9 cellular contexts compared by ENCODE assay signal in genomic region chr6:138654715-138655634, GRCh38.
DNase-seq lines count a peak whose midpoint lies in the region; ATAC-seq, FAIRE-seq and TF ChIP-seq lines count a peak whose summit lies in the region.
"Had no signal": no experiment of that assay in that cellular context is flagged by ENCODE, and none has a peak within 500 bp of the region (broad histone marks: within the 10 kb centered on the region; RNA-seq: fewer than 3 reads in every experiment).

No MANE protein-coding gene starts in this region.

- in situ Hi-C loops in GM12878 (cut with MboI) = no loop called here

- ATAC-seq in GM19467 (IDR thresholded peaks at IDR 0.05; ENCODE audit: unreplicated experiment) = peak; percentile 90
- peak; percentile 100 for ATAC-seq in HG03432 (IDR thresholded peaks at IDR 0.05; ENCODE audit: unreplicated experiment)
- ATAC-seq in GM12878 = peak; percentile 98

- BruUV-seq in GM12878 (replicated peaks; lab: Mats Ljungman, UMichigan) = no TSS peak

- H3K4me3 ChIP-seq in AG10803 (ENCODE audit: low read length) (0 out of 2 replicates have a peak overlapping the region, but pooled peaks have one; percentile 4), GM12878 (no peak overlapping the region)
- H3K4me3 ChIP-seq: cardiac muscle cell had no signal

- CTCF ChIA-PET in GM12878 (lab: Yijun Ruan, JAX) = interaction anchor here (0.7 to 5.0 kb wide), 9 partner anchors 10 to 66 kb away, joined by 3 to 23 read pairs (median 5); no protein-coding TSS in a partner anchor

- POLR2A ChIA-PET in GM12878 (lab: Charles Lee) = interaction anchor here (0.7 to 4.4 kb wide), 7 partner anchors 9 to 62 kb away, joined by 3 to 31 read pairs (median 3); no protein-coding TSS in a partner anchor

- no peak overlapping the region for H3K9ac ChIP-seq in GM12878 (ENCODE audit: control insufficient read depth, insufficient read depth, low read length)

- peaks cover 9% of the 10 kb centered on the region for H3K4me1 ChIP-seq in GM12878 (ENCODE audit: control insufficient read depth, insufficient read depth, low read length)

- H3K9me3 ChIP-seq in GM12878 (replicated peaks; ENCODE audit: control insufficient read depth, insufficient read depth, low read length) = no peaks in the 10 kb centered on the region

- peak overlapping the region; percentile 61 for H3K4me2 ChIP-seq in GM12878 (ENCODE audit: control insufficient read depth, insufficient read depth)

- no peaks in the 10 kb centered on the region for H3K27me3 ChIP-seq in GM12878 (replicated peaks in 1 of 2; ENCODE audit: control insufficient read depth in 2 of 2, insufficient read depth in 2 of 2, low read length in 1 of 2)
- H3K27me3 ChIP-seq: cardiac muscle cell had no signal

- peak; percentile 56 for DNase-seq in AG10803 (ENCODE audit: low read depth)
- peak; percentile 50 for DNase-seq in GM12878 (ENCODE audit: low read depth, low spot score)
- peak; percentile 4 to 40 (median 5) for DNase-seq in stimulated activated CD4-positive, alpha-beta T cell treated with anti-CD3 and anti-CD28 coated beads, TNF-alpha, amount 100 ng/mL, for 24 hours (ENCODE audit: low read depth in 3 of 3)
- no peak for DNase-seq in T-helper 9 cell
- no peak for DNase-seq in MV-4-11 (lab: John Stamatoyannopoulos, UW)
- no peak for DNase-seq in activated CD8-positive, alpha-beta memory T cell treated with anti-CD3 and anti-CD28 coated beads, Interleukin-2, amount 50 U/mL, for 4 hours

- H3K27ac ChIP-seq in GM12878 (ENCODE audit: control insufficient read depth, insufficient read depth) = no peak overlapping the region
- H3K27ac ChIP-seq: cardiac muscle cell had no signal

- TF ChIP-seq CTCF in AG10803 (conservative IDR thresholded peaks at IDR 0.05; ENCODE audit: low read length) (no peak), GM12878 (IDR thresholded peaks at IDR 0.05 in 2 of 3, conservative IDR thresholded peaks at IDR 0.05 in 1 of 3; ENCODE audit: control insufficient read depth in 2 of 3, extremely low read depth in 1 of 3, insufficient read depth in 1 of 3, low read depth in 3 of 3, low read length in 3 of 3) (no peak)

- no peak overlapping the region for H2AFZ ChIP-seq in GM12878 (ENCODE audit: control insufficient read depth, low read depth, low read length)

- no peak for TF ChIP-seq RAD21 in GM12878 (IDR thresholded peaks at IDR 0.05; ENCODE audit: insufficient read depth, low read depth, low read length)

- peaks cover 0 to 3% of the 10 kb centered on the region in 2 experiments; a peak in 2 of 4 replicates for H3K36me3 ChIP-seq in GM12878 (ENCODE audit: control insufficient read depth in 2 of 2, insufficient read depth in 2 of 2, low read length in 1 of 2)
- H3K36me3 ChIP-seq: cardiac muscle cell had no signal

- peak; percentile 91 for FAIRE-seq in GM12878 (lab: Jason Lieb, UNC)

- peak; percentile 71 to 95; a peak in 3 of 4 replicates for TF ChIP-seq EP300 in GM12878 (IDR thresholded peaks at IDR 0.05; ENCODE audit: borderline replicate concordance in 1 of 2, control insufficient read depth in 1 of 2, low read depth in 2 of 2, low read length in 2 of 2)

- no peak for TF ChIP-seq POLR2A in GM12878 (IDR thresholded peaks at IDR 0.05; ENCODE audit: low read depth, low read length)

- RAD21 ChIA-PET in GM12878 (lab: Charles Lee; ENCODE audit: unreplicated experiment) = interaction anchor here (0.8 to 2.5 kb wide), 11 partner anchors 10 to 118 kb away, joined by 3 to 23 read pairs (median 4); partner anchors contain the start of gene CCDC28A

- SMC1A ChIA-PET in GM12878 (lab: Charles Lee; ENCODE audit: uncharacterized antibody, unreplicated experiment) = interaction anchor here (0.6 to 4.7 kb wide), 16 partner anchors 10 to 654 kb away, joined by 3 to 46 read pairs (median 4); no protein-coding TSS in a partner anchor

- intact Hi-C loops in GM12878 (cut with micrococcal nuclease; ENCODE audit: unreplicated experiment) = loop anchor here (1.0 kb wide), 1 partner anchor 62 kb away; no protein-coding TSS in a partner anchor

- WGBS in GM12878 (ENCODE audit: insufficient coverage, insufficient replicate concordance, low lambda C conversion rate, missing lambda C conversion rate) = 26% methylated on average over 6 of the region's 6 CpGs

- H4K20me1 ChIP-seq in GM12878 (ENCODE audit: control insufficient read depth, insufficient read depth) = no peaks in the 10 kb centered on the region

- H3K79me2 ChIP-seq in GM12878 (ENCODE audit: control insufficient read depth, insufficient read depth, low read length) = no peaks in the 10 kb centered on the region

TF ChIP-seq in GM12878, 131 proteins besides CTCF, POLR2A, EP300 and RAD21 (continues in another document):
- TF ChIP-seq CHD2 (IDR thresholded peaks at IDR 0.05; ENCODE audit: borderline replicate concordance, low read depth, low read length) (peak; percentile 62; the same call in 1 of the 2 replicates), MLLT1 (IDR thresholded peaks at IDR 0.05) (peak; percentile 91), ZZZ3 (IDR thresholded peaks at IDR 0.05; ENCODE audit: control insufficient read depth, insufficient read length, low read depth) (no peak), STAT1 (conservative IDR thresholded peaks at IDR 0.05) (no peak), ZNF217 (IDR thresholded peaks at IDR 0.05) (peak; percentile 89; the same call in 1 of the 2 replicates), ELK1 (IDR thresholded peaks at IDR 0.05; ENCODE audit: low read depth, low read length) (no peak), DPF2 (IDR thresholded peaks at IDR 0.05) (peak; percentile 98), SMAD1 (IDR thresholded peaks at IDR 0.05; ENCODE audit: low read depth, partially characterized antibody) (peak; percentile 43), IKZF1 (conservative IDR thresholded peaks at IDR 0.05) (peak; percentile 86), CREB1 (IDR thresholded peaks at IDR 0.05; ENCODE audit: low read depth) (0 out of 2 replicates have a peak, but pooled peaks have one; percentile 36), ATF7 (IDR thresholded peaks at IDR 0.05; ENCODE audit: low read depth) (peak; percentile 82), MTA3 (IDR thresholded peaks at IDR 0.05; ENCODE audit: borderline replicate concordance, low read length) (0 out of 2 replicates have a peak, but pooled peaks have one; percentile 30), CREM (IDR thresholded peaks at IDR 0.05; ENCODE audit: low read depth) (peak; percentile 66), RCOR1 (conservative IDR thresholded peaks at IDR 0.05; ENCODE audit: low read depth, low read length) (no peak), BACH1 (IDR thresholded peaks at IDR 0.05; ENCODE audit: borderline replicate concordance) (peak; percentile 79; the same call in 1 of the 2 replicates), ZNF274 (IDR thresholded peaks at IDR 0.05; ENCODE audit: insufficient read depth, insufficient read length) (no peak), PAX5 (IDR thresholded peaks at IDR 0.05; ENCODE audit: borderline replicate concordance, low read depth, low read length) (peak; percentile 55; the same call in 1 of the 2 replicates), FOXK2 (IDR thresholded peaks at IDR 0.05) (no peak), E2F8 (IDR thresholded peaks at IDR 0.05; ENCODE audit: low read depth, partially characterized antibody) (peak; percentile 19), BMI1 (IDR thresholded peaks at IDR 0.05; ENCODE audit: borderline replicate concordance) (peak; percentile 82), SUPT20H (IDR thresholded peaks at IDR 0.05; ENCODE audit: borderline replicate concordance, control insufficient read depth, low read depth, low read length) (no peak), LARP7 (IDR thresholded peaks at IDR 0.05) (no peak), IRF4 (IDR thresholded peaks at IDR 0.05; ENCODE audit: low read depth, low read length) (peak; percentile 93; the same call in 1 of the 2 replicates)

Comparison
In these comparisons a context has a peak if more than half of its experiments do, and no peak if none do; other contexts are left out.
1. DNase-seq: peak in AG10803 (single experiment), GM12878 (single experiment) and stimulated activated CD4-positive, alpha-beta T cell treated with anti-CD3 and anti-CD28 coated beads, TNF-alpha, amount 100 ng/mL, for 24 hours (3 of 3); none in T-helper 9 cell (single experiment), MV-4-11 (single experiment) and activated CD8-positive, alpha-beta memory T cell treated with anti-CD3 and anti-CD28 coated beads, Interleukin-2, amount 50 U/mL, for 4 hours (single experiment).
2. Peak in every context shown above with its lines, with median percentiles within 50 percentile points of each other: ATAC-seq.